27 cellular contexts compared by ENCODE assay signal in the genomic region with DNA sequence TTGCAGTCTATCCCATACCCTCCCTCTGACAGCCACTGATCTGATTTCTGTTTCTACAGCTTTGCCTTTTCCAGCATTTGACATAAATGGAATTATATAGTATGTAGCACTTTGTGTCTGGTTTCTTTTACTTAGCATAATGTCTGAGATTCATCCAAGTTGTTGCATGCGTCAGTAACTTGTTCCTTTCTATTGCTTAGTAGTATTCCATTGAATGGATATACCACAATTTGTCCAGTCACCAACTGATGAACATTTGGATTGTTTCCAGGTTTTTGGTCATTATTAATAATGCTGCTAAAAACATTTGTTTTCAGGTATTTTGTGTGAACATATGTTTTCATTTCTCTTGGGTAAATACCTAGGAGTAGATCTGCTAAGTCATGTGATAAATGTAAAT.
"Had no signal": no experiment of that assay in that cellular context is flagged by ENCODE, and none has a peak within 500 bp of the region (broad histone marks: within the 10 kb centered on the region; RNA-seq: fewer than 3 reads in every experiment).

No MANE protein-coding gene starts in this region.

- DNase-seq: activated CD4-positive, alpha-beta memory T cell treated with anti-CD3 and anti-CD28 coated beads, Interleukin-2, amount 10 ng/mL, durations not matched to agents 7 days and 5 days; activated CD4-positive, alpha-beta T cell treated with anti-CD3 and anti-CD28 coated beads for 1 hour; activated CD4-positive, alpha-beta T cell treated with anti-CD3 and anti-CD28 coated beads for 4 hours; activated CD4-positive, alpha-beta T cell treated with anti-CD3 and anti-CD28 coated beads, Interleukin-2, amount 10 ng/mL, durations not matched to agents 7 days and 5 days; activated CD4-positive, alpha-beta T cell treated with anti-CD3 and anti-CD28 coated beads, Interleukin-2, amount 50 U/mL, for 4 hours; activated CD8-positive, alpha-beta memory T cell treated with anti-CD3 and anti-CD28 coated beads, Interleukin-2, amount 50 U/mL, for 48 hours; activated gamma-delta T cell; activated naive CD4-positive, alpha-beta T cell; activated naive CD4-positive, alpha-beta T cell treated with anti-CD3 and anti-CD28 coated beads, Interleukin-2, amount 10 ng/mL, durations not matched to agents 7 days and 5 days; activated naive CD8-positive, alpha-beta T cell treated with anti-CD3 and anti-CD28 coated beads, Interleukin-2, amount 10 ng/mL, durations not matched to agents 7 days and 5 days; activated T-cell treated with anti-CD3 and anti-CD28 coated beads for 4 hours; activated T-cell treated with anti-CD3 and anti-CD28 coated beads, Interleukin-2, amount 50 U/mL, for 24 hours; activated T-cell treated with anti-CD3 and anti-CD28 coated beads, Interleukin-2, amount 50 U/mL, for 72 hours; central memory CD4-positive, alpha-beta T cell; cerebellar nuclear complex; colonic mucosa; effector CD8-positive, alpha-beta T cell; foreskin keratinocyte; gastrocnemius medialis; glutamatergic neuron; heart left ventricle; T-helper 2 cell had no signal

- H3K27me3 ChIP-seq: ascending aorta, breast epithelium, cardiac muscle cell, colonic mucosa, esophagus muscularis mucosa, foreskin keratinocyte, gastrocnemius medialis, heart left ventricle had no signal

- H3K4me3 ChIP-seq: ascending aorta, breast epithelium, cardiac muscle cell, colonic mucosa, esophagus muscularis mucosa, gastrocnemius medialis, heart left ventricle had no signal

- H3K36me3 ChIP-seq: ascending aorta, breast epithelium, cardiac muscle cell, colonic mucosa, esophagus muscularis mucosa, gastrocnemius medialis, heart left ventricle had no signal

- ATAC-seq: activated naive CD4-positive, alpha-beta T cell treated with anti-CD3 and anti-CD28 coated beads, Interleukin-2, amount 50 U/mL, for 72 hours; activated T-cell treated with anti-CD3 and anti-CD28 coated beads, Interleukin-2, amount 50 U/mL, for 72 hours; foreskin keratinocyte; gastrocnemius medialis; heart left ventricle had no signal

- H3K9me3 ChIP-seq: colonic mucosa, gastrocnemius medialis had no signal

- H3K27ac ChIP-seq: ascending aorta, breast epithelium, cardiac muscle cell, colonic mucosa, esophagus muscularis mucosa, foreskin keratinocyte, gastrocnemius medialis, heart left ventricle had no signal

- H3K4me1 ChIP-seq: ascending aorta, breast epithelium, colonic mucosa, esophagus muscularis mucosa, foreskin keratinocyte, gastrocnemius medialis, heart left ventricle had no signal
